In genomic region chr14:103206023-103206481, GRCh38 we compare ENCODE assay signal across 15 cellular contexts.
DNase-seq lines count a peak whose midpoint lies in the region; ATAC-seq, FAIRE-seq and TF ChIP-seq lines count a peak whose summit lies in the region.
"Had no signal": no experiment of that assay in that cellular context is flagged by ENCODE, and none has a peak within 500 bp of the region (broad histone marks: within the 10 kb centered on the region; RNA-seq: fewer than 3 reads in every experiment).

No MANE protein-coding gene starts in this region.

- peaks cover 28% of the 10 kb centered on the region for H3K9me3 ChIP-seq in left ventricle myocardium inferior (replicated peaks)
- H3K9me3 ChIP-seq in psoas muscle = no peaks in the 10 kb centered on the region
- H3K9me3 ChIP-seq in naive thymus-derived CD4-positive, alpha-beta T cell (ENCODE audit: control insufficient read depth in 2 of 3, low read length in 3 of 3) = peaks cover 0 to 26% (median 0%) of the 10 kb centered on the region in 3 experiments

- peaks cover 0 to 57% (median 23%) of the 10 kb centered on the region in 11 donors for H3K9me3 Mint-ChIP-seq in naive thymus-derived CD4-positive, alpha-beta T cell

- DNase-seq in left ventricle myocardium inferior (no peak), psoas muscle (peak in 1 of 2 donors; percentile 44), SW480 (ENCODE audit: low spot score) (no peak), GM12891 (ENCODE audit: insufficient read length, low spot score) (no peak)
- DNase-seq in naive thymus-derived CD4-positive, alpha-beta T cell = no peak
- DNase-seq in activated T-cell treated with anti-CD3 and anti-CD28 coated beads, Interleukin-2, amount 50 U/mL, for 48 hours = no peak
- DNase-seq: amniotic stem cell; DND-41; NCI-H187; NK-92 treated with Interleukin-12 subunit alpha and Interleukin-12 subunit beta, amount 100 ng/mL, for 24 hours; occipital lobe had no signal

- H3K4me3 ChIP-seq in ACC112 (ENCODE audit: low read depth, low read length) = peak overlapping the region; percentile 81
- H3K4me3 ChIP-seq in left ventricle myocardium inferior = peak overlapping the region; percentile 70
- H3K4me3 ChIP-seq in psoas muscle = peak overlapping the region; percentile 69
- H3K4me3 ChIP-seq in naive thymus-derived CD4-positive, alpha-beta T cell (ENCODE audit: low read length) = no peak overlapping the region

- peaks cover 28% of the 10 kb centered on the region for H3K79me2 ChIP-seq in ACC112 (ENCODE audit: control insufficient read depth, insufficient read depth, low read length, unreplicated experiment)

- peak overlapping the region in 1 of 10 donors; percentile 11 for H3K4me3 Mint-ChIP-seq in naive thymus-derived CD4-positive, alpha-beta T cell

- H3K27ac ChIP-seq in ACC112 (ENCODE audit: low read depth, low read length) (peak overlapping the region; percentile 79), VCaP (peak overlapping the region; percentile 76; the same call in 1 of the 2 replicates), left ventricle myocardium inferior (replicated peaks) (peak overlapping the region; percentile 83), psoas muscle (peak overlapping the region; percentile 77)
- H3K27ac ChIP-seq in naive thymus-derived CD4-positive, alpha-beta T cell (ENCODE audit: low read depth, low read length) = no peak overlapping the region

- CTCF ChIA-PET in naive thymus-derived CD4-positive, alpha-beta T cell (lab: Charles Lee) = no interaction called here

- no peak for TF ChIP-seq POLR2A in GM12891 (IDR thresholded peaks at IDR 0.05; ENCODE audit: low read depth, low read length)

- peak; percentile 33 to 52 (median 45) for ATAC-seq in psoas muscle
- no peak for ATAC-seq in naive thymus-derived CD4-positive, alpha-beta T cell

- peaks cover 15% of the 10 kb centered on the region for H3K36me3 ChIP-seq in ACC112 (ENCODE audit: insufficient read depth, low read length)
- H3K36me3 ChIP-seq in left ventricle myocardium inferior = no peaks in the 10 kb centered on the region
- no peaks in the 10 kb centered on the region for H3K36me3 ChIP-seq in psoas muscle (ENCODE audit: insufficient read depth in 1 of 2, low read depth in 1 of 2)
- H3K36me3 ChIP-seq in naive thymus-derived CD4-positive, alpha-beta T cell (ENCODE audit: control insufficient read depth in 2 of 3, insufficient read depth in 3 of 3, low read length in 3 of 3) = no peaks in the 10 kb centered on the region

- H3K27me3 ChIP-seq in ACC112 (ENCODE audit: insufficient read depth, low read length) (no peaks in the 10 kb centered on the region), left ventricle myocardium inferior (ENCODE audit: low read depth) (peaks cover 78% of the 10 kb centered on the region), psoas muscle (ENCODE audit: insufficient read depth in 3 of 3, low read length in 2 of 3) (peaks cover 0 to 3% (median 1%) of the 10 kb centered on the region in 3 donors)
- H3K27me3 ChIP-seq in naive thymus-derived CD4-positive, alpha-beta T cell (ENCODE audit: control insufficient read depth in 2 of 2, insufficient read depth in 2 of 2, low read length in 2 of 2) = no peaks in the 10 kb centered on the region

- WGBS in psoas muscle, 3 donors = 35 to 75% (median 66%) methylated on average over 3 to 4 of the region's 4 CpGs

- no peak overlapping the region for H3K27ac Mint-ChIP-seq in naive thymus-derived CD4-positive, alpha-beta T cell

- H3K4me1 Mint-ChIP-seq in naive thymus-derived CD4-positive, alpha-beta T cell = peaks cover 0 to 6% (median 0%) of the 10 kb centered on the region in 7 donors

- POLR2A ChIA-PET in naive thymus-derived CD4-positive, alpha-beta T cell (lab: Charles Lee) = no interaction called here

- H3K36me3 Mint-ChIP-seq in naive thymus-derived CD4-positive, alpha-beta T cell = peaks cover 0 to 19% (median 6%) of the 10 kb centered on the region in 5 donors

- peaks cover 30 to 60% (median 36%) of the 10 kb centered on the region in 5 donors for H3K27me3 Mint-ChIP-seq in naive thymus-derived CD4-positive, alpha-beta T cell

- peaks cover 20% of the 10 kb centered on the region for H3K4me1 ChIP-seq in ACC112 (ENCODE audit: control insufficient read depth, insufficient read depth, low read length, unreplicated experiment)
- H3K4me1 ChIP-seq in left ventricle myocardium inferior = peaks cover 22% of the 10 kb centered on the region
- peaks cover 9% of the 10 kb centered on the region for H3K4me1 ChIP-seq in psoas muscle
- H3K4me1 ChIP-seq in naive thymus-derived CD4-positive, alpha-beta T cell (ENCODE audit: control insufficient read depth in 2 of 2, insufficient read depth in 2 of 2, low read length in 2 of 2) = no peaks in the 10 kb centered on the region

- intact Hi-C loops in left ventricle myocardium inferior (cut with micrococcal nuclease) (no loop called here), psoas muscle (cut with DNase I) (no loop called here)
- intact Hi-C loops in naive thymus-derived CD4-positive, alpha-beta T cell (cut with micrococcal nuclease) = no loop called here

- TF ChIP-seq CTCF in VCaP (conservative IDR thresholded peaks at IDR 0.05) = no peak
- TF ChIP-seq CTCF in left ventricle myocardium inferior (IDR thresholded peaks at IDR 0.05; ENCODE audit: borderline replicate concordance) = no peak
- no peak for TF ChIP-seq CTCF in psoas muscle (IDR thresholded peaks at IDR 0.05)

- no peak for FAIRE-seq in GM12891 (lab: Jason Lieb, UNC)
- FAIRE-seq: endothelial cell of umbilical vein, GM18507 had no signal

- no peak overlapping the region for H2AFZ ChIP-seq in ACC112 (ENCODE audit: low read length, unreplicated experiment)

TF ChIP-seq in GM12891, 5 proteins besides CTCF, POLR2A, EP300 and RAD21:
- TF ChIP-seq PAX5 (IDR thresholded peaks at IDR 0.05; ENCODE audit: insufficient read depth, low read length, severe bottlenecking) = no peak
- TF ChIP-seq POU2F2 (IDR thresholded peaks at IDR 0.05; ENCODE audit: low read depth, low read length) = no peak
- no peak for TF ChIP-seq TAF1 (IDR thresholded peaks at IDR 0.05; ENCODE audit: low read depth, low read length)
- TF ChIP-seq SPI1 (IDR thresholded peaks at IDR 0.05; ENCODE audit: low read depth, low read length) = no peak
- TF ChIP-seq POLR2AphosphoS5 (IDR thresholded peaks at IDR 0.05; ENCODE audit: low read depth, low read length) = no peak
TF ChIP-seq in GM12891: peak in this region for 0.
